ENCODE assay signal across 13 cellular contexts in the genomic region with DNA sequence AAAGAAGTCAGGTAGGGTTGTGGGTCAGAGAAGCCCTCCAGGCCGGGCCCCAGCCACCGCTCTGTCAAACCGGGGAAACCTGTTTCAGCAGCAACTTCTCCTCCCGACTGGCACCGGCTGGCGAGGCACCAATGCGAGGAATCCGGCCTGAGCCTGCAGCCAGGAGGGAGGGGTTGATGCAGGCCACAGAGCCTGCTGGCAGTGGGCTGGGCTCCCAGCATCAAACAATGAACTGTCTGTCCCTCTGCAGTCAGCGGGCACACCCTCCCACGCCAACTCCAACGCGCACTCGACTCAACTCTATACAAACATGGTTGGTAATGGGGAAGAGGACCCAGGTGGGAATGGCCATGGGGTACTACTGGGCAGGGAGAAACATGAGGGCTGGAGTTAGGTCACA. TPM values are rescaled to one million over a fixed set of nuclear protein-coding genes. Genes with fewer than 3 reads are reported as not detected.
DNase-seq lines count a peak whose midpoint lies in the region; ATAC-seq, FAIRE-seq and TF ChIP-seq lines count a peak whose summit lies in the region.
"Had no signal": no experiment of that assay in that cellular context is flagged by ENCODE, and none has a peak within 500 bp of the region (broad histone marks: within the 10 kb centered on the region; RNA-seq: fewer than 3 reads in every experiment).

No MANE protein-coding gene starts in this region.

- intact Hi-C loops in OCI-LY7 (cut with micrococcal nuclease; ENCODE audit: unreplicated experiment), result no loop called here

- H2AFZ ChIP-seq in trophoblast cell (ENCODE audit: insufficient read depth, low read length, poor library complexity) (no peak overlapping the region), OCI-LY7 (ENCODE audit: low read length) (no peak overlapping the region)

- ATAC-seq in RWPE2 (ENCODE audit: low read depth), result peak; percentile 74
- no peak for ATAC-seq in HG03457 (IDR thresholded peaks at IDR 0.05; ENCODE audit: unreplicated experiment)

- no peak overlapping the region for H3K4ac ChIP-seq in trophoblast cell (ENCODE audit: low read depth, low read length)

- H2AK5ac ChIP-seq in trophoblast cell (ENCODE audit: low read length), result no peak overlapping the region

- H2BK120ac ChIP-seq in trophoblast cell (ENCODE audit: insufficient read depth, low read length, poor library complexity), result no peak overlapping the region

- H3K79me1 ChIP-seq in trophoblast cell (ENCODE audit: low read length), result no peaks in the 10 kb centered on the region

- no peak overlapping the region for H4K8ac ChIP-seq in trophoblast cell (ENCODE audit: low read depth, low read length)

- H3K9me2 ChIP-seq in OCI-LY7 (ENCODE audit: insufficient read depth, low read length), result no peaks in the 10 kb centered on the region

- H3K18ac ChIP-seq in trophoblast cell (ENCODE audit: low read length), result no peak overlapping the region

- no TSS peak for BruUV-seq in OCI-LY7 (replicated peaks; lab: Mats Ljungman, UMichigan)

- H3K9ac ChIP-seq in trophoblast cell (ENCODE audit: low read length), result no peak overlapping the region

- H3K4me3 ChIP-seq in RWPE2 (ENCODE audit: severe bottlenecking) (no peak overlapping the region), trophoblast cell (ENCODE audit: low read depth, low read length) (no peak overlapping the region), OCI-LY7 (ENCODE audit: low read depth, low read length, poor library complexity, severe bottlenecking) (no peak overlapping the region)
- H3K4me3 ChIP-seq: coronary artery, heart right ventricle had no signal

- no CpG with 5 or more reads among the region's 13 CpGs for WGBS in trophoblast cell (ENCODE audit: extremely low coverage, insufficient coverage, insufficient read length)

- CTCF ChIA-PET in OCI-LY7 (lab: Charles Lee; ENCODE audit: unreplicated experiment), result no interaction called here

- FAIRE-seq in D721Med (lab: Jason Lieb, UNC), result no peak

- H3K27ac ChIP-seq in RWPE2 (ENCODE audit: poor library complexity, severe bottlenecking) (peak overlapping the region; percentile 3), trophoblast cell (ENCODE audit: low read depth, low read length) (no peak overlapping the region), OCI-LY7 (ENCODE audit: low read depth, low read length, poor library complexity, severe bottlenecking) (no peak overlapping the region)
- H3K27ac ChIP-seq: coronary artery had no signal

- no peaks in the 10 kb centered on the region for H4K20me1 ChIP-seq in OCI-LY7 (ENCODE audit: insufficient read depth, low read length)

- H3K23ac ChIP-seq in trophoblast cell (ENCODE audit: low read length), result no peak overlapping the region

- no peaks in the 10 kb centered on the region for H3K79me2 ChIP-seq in trophoblast cell (ENCODE audit: control insufficient read depth, insufficient read depth, low read length, poor library complexity)
- H3K79me2 ChIP-seq in OCI-LY7 (ENCODE audit: insufficient read depth, low read depth, low read length), result no peaks in the 10 kb centered on the region

- no peaks in the 10 kb centered on the region for H3K9me3 ChIP-seq in RWPE2 (ENCODE audit: severe bottlenecking)
- no peaks in the 10 kb centered on the region for H3K9me3 ChIP-seq in trophoblast cell (ENCODE audit: insufficient read depth, low read depth, low read length)
- no peaks in the 10 kb centered on the region for H3K9me3 ChIP-seq in OCI-LY7 (ENCODE audit: low read length)
- H3K9me3 ChIP-seq: heart right ventricle had no signal

- H2BK5ac ChIP-seq in trophoblast cell (ENCODE audit: low read depth, low read length, poor library complexity), result no peak overlapping the region

- POLR2A ChIA-PET in OCI-LY7 (lab: Charles Lee), result no interaction called here

- peaks cover 41% of the 10 kb centered on the region for H3K36me3 ChIP-seq in RWPE2 (ENCODE audit: low read depth)
- no peaks in the 10 kb centered on the region for H3K36me3 ChIP-seq in trophoblast cell (ENCODE audit: control insufficient read depth in 1 of 2, insufficient read depth in 2 of 2, low read length in 2 of 2)
- H3K36me3 ChIP-seq in OCI-LY7 (ENCODE audit: insufficient read depth, low read length), result no peaks in the 10 kb centered on the region

- no peak for TF ChIP-seq CTCF in RWPE2 (IDR thresholded peaks at IDR 0.05; ENCODE audit: poor library complexity, severe bottlenecking)
- TF ChIP-seq CTCF in D721Med (IDR thresholded peaks at IDR 0.05; ENCODE audit: insufficient read depth, missing control alignments), result no peak
- TF ChIP-seq CTCF in OCI-LY7 (conservative IDR thresholded peaks at IDR 0.05; ENCODE audit: low read length), result no peak

- DNase-seq in DMS53 treated with DMSO at 0.1 percent for 48 hours (lab: John Stamatoyannopoulos, UW; ENCODE audit: unreplicated experiment) (peak; percentile 97), RWPE2 (ENCODE audit: low spot score) (peak; percentile 90), iPS-NIHi11 (ENCODE audit: low spot score) (peak; percentile 71), trophoblast cell (peak; percentile 41 to 58), D721Med (ENCODE audit: insufficient read length, low spot score) (no peak), GM19240 (ENCODE audit: insufficient read length, low spot score) (no peak), OCI-LY7 (ENCODE audit: low spot score) (no peak)
- DNase-seq: CD4-positive, CD25-positive, alpha-beta regulatory T cell; heart right ventricle; Karpas-422; NK-92 treated with Interleukin-12 subunit alpha and Interleukin-12 subunit beta, amount 100 ng/mL, for 24 hours had no signal

- H3K4me1 ChIP-seq in RWPE2 (ENCODE audit: insufficient read depth, poor library complexity, severe bottlenecking) (peaks cover 24% of the 10 kb centered on the region), trophoblast cell (ENCODE audit: control insufficient read depth in 1 of 2, insufficient read depth in 2 of 2, low read length in 2 of 2) (peaks cover 8 to 11% of the 10 kb centered on the region in 2 experiments), OCI-LY7 (ENCODE audit: insufficient read depth, low read length, poor library complexity, severe bottlenecking) (peaks cover 6% of the 10 kb centered on the region)

- no peak overlapping the region for H3K4me2 ChIP-seq in trophoblast cell (ENCODE audit: low read length)
- H3K4me2 ChIP-seq in OCI-LY7 (ENCODE audit: low read length), result no peak overlapping the region

- H4K91ac ChIP-seq in trophoblast cell (ENCODE audit: low read depth, low read length), result no peak overlapping the region

- no peak overlapping the region for H4K12ac ChIP-seq in trophoblast cell (ENCODE audit: low read depth, low read length)

- H3K27me3 ChIP-seq in RWPE2 (ENCODE audit: insufficient read depth, poor library complexity, severe bottlenecking) (no peaks in the 10 kb centered on the region), trophoblast cell (ENCODE audit: insufficient read depth, low read length) (no peaks in the 10 kb centered on the region)

- H3K14ac ChIP-seq in trophoblast cell (ENCODE audit: low read length), result no peak overlapping the region

- no peak overlapping the region for H2BK12ac ChIP-seq in trophoblast cell (ENCODE audit: low read length)

RNA-seq across cellular contexts. Expression of a gene that starts 12.1 kb away (rescaled TPM):
- 5.0 TPM in 2 replicates for polyA plus RNA-seq in trophoblast cell (2013)
- not detected in 2 replicates for total RNA-seq in OCI-LY7 (2014; rRNA removed; shearing (Covaris generic))
- total RNA-seq in OCI-LY7 (2022), result 0.41 TPM in 1 of 2 replicates, not detected in the other

RNA-seq across cellular contexts. Expression of a gene that starts 57.6 kb away (rescaled TPM):
- polyA plus RNA-seq in trophoblast cell (2013), result 20.0 and 20.3 TPM in 2 replicates
- total RNA-seq in OCI-LY7 (2014; rRNA removed; shearing (Covaris generic)), result 67.9 and 81.2 TPM in 2 replicates
- 78.5 and 89.4 TPM in 2 replicates for total RNA-seq in OCI-LY7 (2022)

Comparison
In these comparisons a context has a peak if more than half of its experiments do, and no peak if none do; other contexts are left out.
1. DNase-seq: peak in DMS53 treated with DMSO at 0.1 percent for 48 hours (single experiment), RWPE2 (single experiment), iPS-NIHi11 (single experiment) and trophoblast cell (2 of 2); none in D721Med (single experiment), GM19240 (single experiment) and OCI-LY7 (single experiment).